ENCODE assay signal across 19 cellular contexts in genomic region chr16:56977256-56977655, GRCh38. TPM values are rescaled to one million over a fixed set of nuclear protein-coding genes. Genes with fewer than 3 reads are reported as not detected.
"Had no signal": no experiment of that assay in that cellular context is flagged by ENCODE, and none has a peak within 500 bp of the region (broad histone marks: within the 10 kb centered on the region; RNA-seq: fewer than 3 reads in every experiment).

No MANE protein-coding gene starts in this region.

- H3K36me3 ChIP-seq: lower lobe of right lung, SJSA1, upper lobe of left lung had no signal

- ATAC-seq: effector memory CD8-positive, alpha-beta T cell; lower lobe of right lung had no signal

- H3K27ac ChIP-seq: epithelial cell of prostate, heart left ventricle, lower lobe of right lung, SJSA1, upper lobe of left lung had no signal

- H3K9me3 Mint-ChIP-seq: effector memory CD8-positive, alpha-beta T cell; immature natural killer cell had no signal

- H3K9me3 ChIP-seq: heart left ventricle, lower lobe of right lung, SJSA1, upper lobe of left lung had no signal

- H3K4me3 Mint-ChIP-seq: effector memory CD8-positive, alpha-beta T cell; immature natural killer cell had no signal

- H3K4me3 ChIP-seq: heart left ventricle, lower lobe of right lung, SJSA1, upper lobe of left lung had no signal

- H3K4me1 ChIP-seq: lower lobe of right lung, SJSA1, upper lobe of left lung had no signal

- DNase-seq: activated CD4-positive, alpha-beta T cell treated with anti-CD3 and anti-CD28 coated beads, Interleukin-2, amount 50 U/mL, for 4 hours; activated CD4-positive, CD25-positive, alpha-beta regulatory T cell treated with anti-CD3 and anti-CD28 coated beads, Interleukin-2, amount 50 U/mL, for 72 hours; activated T-cell treated with anti-CD3 and anti-CD28 coated beads for 4 hours; cerebellar nuclear complex; dermis blood vessel endothelial cell; effector memory CD8-positive, alpha-beta T cell; immature natural killer cell; lower lobe of right lung; midbrain; retina; stimulated activated CD4-positive, alpha-beta T cell treated with anti-CD3 and anti-CD28 coated beads, Interleukin-2, amount 100 ng/mL, for 48 hours; stimulated activated naive CD4-positive, alpha-beta T cell; SW 1271; upper lobe of left lung had no signal

- H3K27me3 ChIP-seq: heart left ventricle, SJSA1, upper lobe of left lung had no signal

- H3K27me3 Mint-ChIP-seq: effector memory CD8-positive, alpha-beta T cell had no signal

RNA-seq across cellular contexts. Expression of gene CETP, which starts 15.5 kb away (rescaled TPM):
- total RNA-seq: myocyte; T-helper 2 cell treated with Interferon-gamma antibody and Interleukin-4, amounts not matched to agents 100 ng/mL and 5 ng/mL, for 36 hours had no signal
